Comparison of ENCODE assay signal across 23 cellular contexts in the genomic region with DNA sequence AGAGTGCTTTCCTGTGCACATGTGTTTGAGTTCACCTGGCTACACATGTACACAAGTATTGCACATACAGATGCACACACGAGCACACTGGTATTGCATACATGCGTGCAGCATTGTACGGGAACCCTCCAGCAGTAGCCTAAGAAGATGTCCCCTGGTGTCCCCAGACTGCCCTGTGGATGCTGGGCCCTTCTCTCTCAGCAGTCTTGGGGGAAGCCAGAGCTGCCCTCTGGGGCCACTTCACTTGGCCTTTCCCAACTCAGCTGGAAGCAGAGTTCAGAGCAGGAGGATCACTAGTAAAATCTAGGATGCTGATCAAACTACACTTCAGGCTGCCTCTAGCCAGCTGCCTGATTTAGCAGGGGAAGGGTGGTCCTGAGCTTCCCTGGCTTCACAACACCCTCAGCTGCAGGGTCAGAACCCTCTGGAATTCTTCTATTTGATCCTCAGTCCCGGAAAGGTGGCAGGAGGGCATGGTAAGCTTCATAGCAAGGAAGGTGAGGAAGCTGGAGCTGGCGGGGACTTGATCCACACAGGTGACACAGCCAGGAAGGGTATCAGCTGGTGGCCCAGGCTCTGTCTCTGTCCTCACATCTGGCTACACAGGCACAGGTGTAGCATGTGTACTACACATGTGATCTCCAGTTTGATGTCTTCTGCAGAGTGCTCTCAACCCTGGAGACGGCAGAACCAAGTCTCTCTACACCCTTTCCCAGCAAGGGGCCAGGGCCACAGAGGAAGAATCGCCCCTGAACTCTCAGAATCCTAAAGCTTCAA. TPM values are rescaled to one million over a fixed set of nuclear protein-coding genes. Genes with fewer than 3 reads are reported as not detected.
DNase-seq lines count a peak whose midpoint lies in the region; TF ChIP-seq lines count a peak whose summit lies in the region.
"Had no signal": no experiment of that assay in that cellular context is flagged by ENCODE, and none has a peak within 500 bp of the region (broad histone marks: within the 10 kb centered on the region; RNA-seq: fewer than 3 reads in every experiment).

No MANE protein-coding gene starts in this region.

- H2BK15ac ChIP-seq in H9 (ENCODE audit: low read depth, low read length), result no peak overlapping the region

- no peak overlapping the region for H3K27ac Mint-ChIP-seq in H9
- H3K27ac Mint-ChIP-seq: CD4-positive, alpha-beta T cell had no signal

- H4K91ac ChIP-seq in H9 (ENCODE audit: insufficient read length, low read depth, low read length), result no peak overlapping the region

- H3K36me3 Mint-ChIP-seq in H9 (ENCODE audit: insufficient read depth in 1 of 3, low read depth in 3 of 3), result no peaks in the 10 kb centered on the region; a peak in 1 of 7 replicates

- TF ChIP-seq CTCF in H9 (conservative IDR thresholded peaks at IDR 0.05), result no peak
- TF ChIP-seq CTCF in osteoblast (IDR thresholded peaks at IDR 0.05; ENCODE audit: extremely low read depth, low read depth, low read length), result no peak
- TF ChIP-seq CTCF in colonic mucosa (IDR thresholded peaks at IDR 0.05), result no peak

- H3K4ac ChIP-seq in H9 (ENCODE audit: low read depth, low read length), result no peak overlapping the region

- no peak overlapping the region for H2BK20ac ChIP-seq in H9 (ENCODE audit: low read depth, low read length, poor library complexity, severe bottlenecking)

- no peak overlapping the region for H2AK5ac ChIP-seq in H9 (ENCODE audit: insufficient read length, low read length)

- no peak overlapping the region for H3K4me3 Mint-ChIP-seq in H9
- H3K4me3 Mint-ChIP-seq: CD4-positive, alpha-beta T cell had no signal

- no peak overlapping the region for H4K8ac ChIP-seq in H9 (replicated peaks; ENCODE audit: insufficient read length, low read depth, low read length)

- H3K9me3 ChIP-seq in H9 (ENCODE audit: control insufficient read depth, low read depth, low read length) (no peaks in the 10 kb centered on the region), osteoblast (ENCODE audit: low read depth, low read length) (no peaks in the 10 kb centered on the region), colonic mucosa (no peaks in the 10 kb centered on the region)
- H3K9me3 ChIP-seq: BLaER1, SJSA1 had no signal

- no CpG with 5 or more reads among the region's 7 CpGs for WGBS in H9 (ENCODE audit: extremely low coverage, insufficient read length, low lambda C conversion rate)

- H4K20me1 ChIP-seq in H9 (ENCODE audit: control insufficient read depth, insufficient read depth, insufficient read length) (no peaks in the 10 kb centered on the region), osteoblast (ENCODE audit: insufficient read depth, low read length) (no peaks in the 10 kb centered on the region)
- H4K20me1 ChIP-seq: BLaER1 had no signal

- no peak overlapping the region for H2BK12ac ChIP-seq in H9 (ENCODE audit: insufficient read length, low read depth, low read length)

- no peak overlapping the region for H3K9ac ChIP-seq in H9 (ENCODE audit: extremely low read depth, insufficient read length, low read length)
- no peak overlapping the region for H3K9ac ChIP-seq in colonic mucosa (ENCODE audit: low read depth in 2 of 2, low read length in 2 of 2)
- H3K9ac ChIP-seq: BLaER1, GM23248 had no signal

- H3K23me2 ChIP-seq in H9 (ENCODE audit: insufficient read length, low read depth, low read length, poor library complexity, severe bottlenecking), result no peaks in the 10 kb centered on the region

- H3K36me3 ChIP-seq in osteoblast (ENCODE audit: insufficient read depth, low read length) (no peaks in the 10 kb centered on the region), colonic mucosa (no peaks in the 10 kb centered on the region)
- H3K36me3 ChIP-seq: BLaER1, SJSA1 had no signal

- no peaks in the 10 kb centered on the region for H3K79me1 ChIP-seq in H9 (ENCODE audit: insufficient read depth, low read depth, low read length, poor library complexity, severe bottlenecking)

- H3K14ac ChIP-seq in H9 (ENCODE audit: insufficient read depth, low read length), result no peak overlapping the region

- no peaks in the 10 kb centered on the region for H3K27me3 ChIP-seq in H9 (ENCODE audit: insufficient read depth, low read length)
- H3K27me3 ChIP-seq in osteoblast (ENCODE audit: insufficient read depth, low read length), result peaks cover 3% of the 10 kb centered on the region
- no peaks in the 10 kb centered on the region for H3K27me3 ChIP-seq in colonic mucosa
- H3K27me3 ChIP-seq: BLaER1, SJSA1 had no signal

- no peak overlapping the region for H3K23ac ChIP-seq in H9 (ENCODE audit: insufficient read length, low read depth, low read length)

- intact Hi-C loops in colonic mucosa (cut with DNase I), result no loop called here

- H3K4me1 Mint-ChIP-seq in H9, result peaks cover 5 to 7% of the 10 kb centered on the region in 2 experiments

- H3K27ac ChIP-seq in H9 (ENCODE audit: insufficient read length, low read depth, low read length) (no peak overlapping the region), osteoblast (ENCODE audit: low read depth, low read length) (no peak overlapping the region), colonic mucosa (no peak overlapping the region)
- H3K27ac ChIP-seq: BLaER1, GM23248, SJSA1 had no signal

- no peak overlapping the region for H2BK5ac ChIP-seq in H9 (ENCODE audit: insufficient read length, low read length)

- peak; percentile 4 for DNase-seq in D341Med (ENCODE audit: low spot score)
- peak; percentile 21 for DNase-seq in H9
- peak; percentile 46 for DNase-seq in islet precursor cell
- DNase-seq in osteoblast (ENCODE audit: insufficient read length, low spot score, missing footprints), result peak; percentile 77
- no peak for DNase-seq in colonic mucosa
- no peak for DNase-seq in NCI-H446 treated with DMSO at 0.1 percent for 48 hours (lab: John Stamatoyannopoulos, UW)
- DNase-seq in NCI-H510A treated with DMSO at 0.1 percent for 48 hours (lab: John Stamatoyannopoulos, UW), result no peak
- no peak for DNase-seq in RKO (ENCODE audit: low spot score)
- DNase-seq: COR-L47, DMS 273 treated with DMSO at 0.1 percent for 48 hours, DMS79 treated with DMSO at 0.1 percent for 48 hours, GM23248, KG1, NCI-H1092 treated with DMSO at 0.1 percent for 48 hours, NCI-H1436 treated with DMSO at 0.1 percent for 48 hours, NCI-H2029, NCI-H2227 treated with DMSO at 0.1 percent for 48 hours, NCI-H524, NCI-H82 had no signal

- H3K4me3 ChIP-seq in osteoblast (ENCODE audit: insufficient read depth, low read length) (no peak overlapping the region), colonic mucosa (no peak overlapping the region)
- H3K4me3 ChIP-seq: BLaER1, GM12878, GM23248, SJSA1 had no signal

- no peak overlapping the region for H2BK120ac ChIP-seq in H9 (ENCODE audit: low read depth, low read length, poor library complexity, severe bottlenecking)

- no peaks in the 10 kb centered on the region; the same call in 1 of the 2 replicates for H3K4me1 ChIP-seq in H9 (ENCODE audit: insufficient read depth, low read length)
- no peaks in the 10 kb centered on the region for H3K4me1 ChIP-seq in osteoblast (ENCODE audit: insufficient read depth, low read length)
- H3K4me1 ChIP-seq in colonic mucosa, result no peaks in the 10 kb centered on the region
- H3K4me1 ChIP-seq: BLaER1, SJSA1 had no signal

- no peak overlapping the region for H3T11ph ChIP-seq in H9 (ENCODE audit: low read length)

- H2AFZ ChIP-seq in H9 (ENCODE audit: low read length) (no peak overlapping the region), osteoblast (ENCODE audit: low read length) (no peak overlapping the region)
- H2AFZ ChIP-seq: GM23248 had no signal

- peaks cover 2 to 4% of the 10 kb centered on the region in 2 experiments; a peak in 2 of 5 replicates for H3K9me3 Mint-ChIP-seq in H9
- H3K9me3 Mint-ChIP-seq: CD4-positive, alpha-beta T cell had no signal

- H3K18ac ChIP-seq in H9 (ENCODE audit: insufficient read length, low read depth, low read length), result no peak overlapping the region

- H3K4me2 ChIP-seq in H9 (ENCODE audit: insufficient read depth, insufficient read length, low read length), result no peak overlapping the region
- H3K4me2 ChIP-seq in osteoblast (ENCODE audit: insufficient read depth, low read length), result no peak overlapping the region
- H3K4me2 ChIP-seq: BLaER1 had no signal

- no peak overlapping the region for H4K5ac ChIP-seq in H9 (ENCODE audit: insufficient read length, low read depth, low read length)

- H3K79me2 ChIP-seq in H9 (ENCODE audit: insufficient read depth, low read length) (no peaks in the 10 kb centered on the region), osteoblast (ENCODE audit: insufficient read depth, low read length) (no peaks in the 10 kb centered on the region)

- H3K56ac ChIP-seq in H9 (ENCODE audit: insufficient read length, low read depth, low read length), result no peak overlapping the region

- H3K27me3 Mint-ChIP-seq in H9 (ENCODE audit: low read depth), result peaks cover 12% of the 10 kb centered on the region
- H3K27me3 Mint-ChIP-seq: CD4-positive, alpha-beta T cell had no signal

RNA-seq across cellular contexts. Expression of a gene that starts 36.5 kb away (rescaled TPM):
- total RNA-seq in H9 (2021) (10.8 and 11.4 TPM in 2 replicates), osteoblast (4.3 and 4.4 TPM in 2 replicates), colonic mucosa (1 to 10 TPM in 1 of 2 donors, under 1 TPM in 1; 0.66 to 1.9 TPM)

Comparison
In these comparisons a context has a peak if more than half of its experiments do, and no peak if none do; other contexts are left out.
1. DNase-seq: peak in D341Med (single experiment), H9 (single experiment), islet precursor cell (single experiment) and osteoblast (single experiment); none in colonic mucosa (single experiment), NCI-H446 treated with DMSO at 0.1 percent for 48 hours (single experiment), NCI-H510A treated with DMSO at 0.1 percent for 48 hours (single experiment) and RKO (single experiment).